ENCODE assay signal across 1 cellular context in the genomic region with DNA sequence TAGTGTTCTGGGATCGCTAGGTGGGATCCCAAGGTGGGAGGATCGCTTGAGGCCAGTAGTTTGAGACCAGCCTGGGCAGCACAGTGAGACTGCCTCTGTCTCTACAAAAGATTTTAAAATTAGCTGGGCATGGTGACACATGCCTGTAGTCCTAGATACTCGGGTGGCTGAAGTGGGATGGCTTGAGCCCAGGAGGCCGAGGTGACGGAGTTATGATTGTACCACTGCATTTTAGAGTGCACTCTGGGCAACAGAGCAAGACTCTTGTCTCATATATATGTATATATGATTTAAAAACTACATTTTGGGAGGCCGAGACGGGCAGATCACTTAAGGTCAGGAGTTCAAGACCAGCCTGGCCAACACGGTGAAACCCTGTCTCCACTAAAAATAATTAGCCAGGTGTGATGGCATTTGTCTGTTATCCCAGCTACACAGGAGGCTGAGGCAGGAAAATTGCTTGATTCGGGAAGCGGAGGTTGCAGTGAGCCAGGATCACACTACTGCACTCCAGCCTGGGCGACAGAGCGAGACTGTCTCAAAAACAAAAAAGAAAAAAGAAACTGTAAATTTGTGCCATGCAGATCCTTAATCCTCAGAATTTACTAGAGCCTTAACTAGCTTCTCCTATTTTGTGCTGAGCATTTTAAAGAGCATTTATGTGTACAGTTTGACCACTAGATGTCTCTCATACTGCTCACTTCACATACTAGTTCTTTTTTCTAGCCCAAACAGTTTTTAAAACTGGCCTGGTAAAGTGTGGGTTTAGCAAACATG.
TF ChIP-seq lines count a peak whose summit lies in the region.

No MANE protein-coding gene starts in this region.

TF ChIP-seq in SK-N-SH treated with all-trans-retinoic acid at 6 μM for 48 hours, 23 proteins besides CTCF, POLR2A, EP300 and RAD21 (continued from another document):
- TF ChIP-seq TSHZ2 (CRISPR knock-in tag; IDR thresholded peaks at IDR 0.05): no peak
- TF ChIP-seq ZC3H10 (CRISPR knock-in tag; IDR thresholded peaks at IDR 0.05): no peak
